Comparison of ENCODE assay signal across 17 cellular contexts in genomic region chr2:127095367-127095641, GRCh38. TPM values are rescaled to one million over a fixed set of nuclear protein-coding genes. Genes with fewer than 3 reads are reported as not detected.
DNase-seq lines count a peak whose midpoint lies in the region; ATAC-seq and TF ChIP-seq lines count a peak whose summit lies in the region.
"Had no signal": no experiment of that assay in that cellular context is flagged by ENCODE, and none has a peak within 500 bp of the region (broad histone marks: within the 10 kb centered on the region; RNA-seq: fewer than 3 reads in every experiment).

No MANE protein-coding gene starts in this region.

- no peak overlapping the region for H2BK5ac ChIP-seq in mesenchymal stem cell (ENCODE audit: low read depth, low read length, poor library complexity, severe bottlenecking)

- no peak for TF ChIP-seq CTCF in adrenal gland (IDR thresholded peaks at IDR 0.05)

- 66 to 94% (median 84%) methylated on average over 2 of the region's 2 CpGs for WGBS in adrenal gland, 4 donors
- 98% methylated on average over 2 of the region's 2 CpGs for WGBS in mesenchymal stem cell

- CTCF ChIA-PET in HEK293T (lab: Yijun Ruan, JAX): no interaction called here

- no peak overlapping the region for H2AFZ ChIP-seq in ACC112 (ENCODE audit: low read length, unreplicated experiment)
- H2AFZ ChIP-seq in mesenchymal stem cell (ENCODE audit: low read depth, low read length): no peak overlapping the region

- H3K9me3 ChIP-seq in adrenal gland (replicated peaks in 1 of 3) (no peaks in the 10 kb centered on the region), mesenchymal stem cell (ENCODE audit: control insufficient read depth, low read length) (no peaks in the 10 kb centered on the region), skeletal muscle tissue (ENCODE audit: control insufficient read depth in 3 of 3, low read length in 3 of 3) (no peaks in the 10 kb centered on the region)
- H3K9me3 ChIP-seq: thoracic aorta had no signal

- H3K27me3 ChIP-seq in ACC112 (ENCODE audit: insufficient read depth, low read length) (no peaks in the 10 kb centered on the region), adrenal gland (no peaks in the 10 kb centered on the region), mesenchymal stem cell (ENCODE audit: control insufficient read depth in 1 of 2, insufficient read depth in 1 of 2, low read length in 2 of 2) (no peaks in the 10 kb centered on the region), skeletal muscle tissue (ENCODE audit: control insufficient read depth in 3 of 3, insufficient read depth in 3 of 3, low read length in 3 of 3) (no peaks in the 10 kb centered on the region)

- no peak overlapping the region for H2BK15ac ChIP-seq in mesenchymal stem cell (ENCODE audit: low read depth, poor library complexity, severe bottlenecking)

- H2BK120ac ChIP-seq in mesenchymal stem cell (ENCODE audit: low read depth, low read length): no peak overlapping the region

- no peak for ATAC-seq in GM21576 (IDR thresholded peaks at IDR 0.05; ENCODE audit: unreplicated experiment)

- H4K91ac ChIP-seq in mesenchymal stem cell (ENCODE audit: low read length): peak overlapping the region; percentile 18

- H3K79me1 ChIP-seq in mesenchymal stem cell (replicated peaks; ENCODE audit: low read length, poor library complexity, severe bottlenecking): peaks cover 24% of the 10 kb centered on the region

- peak overlapping the region; percentile 14; the same call in 1 of the 2 replicates for H3K27ac ChIP-seq in ACC112 (ENCODE audit: low read depth, low read length)
- peak overlapping the region in 4 of 5 donors; percentile 23 to 89 (median 65) for H3K27ac ChIP-seq in adrenal gland
- no peak overlapping the region for H3K27ac ChIP-seq in mesenchymal stem cell (ENCODE audit: low read length, poor library complexity, severe bottlenecking)
- peak overlapping the region; percentile 95 for H3K27ac ChIP-seq in skeletal muscle tissue (ENCODE audit: low read depth, low read length)
- H3K27ac ChIP-seq: thoracic aorta had no signal

- H3K36me3 ChIP-seq in ACC112 (ENCODE audit: insufficient read depth, low read length) (no peaks in the 10 kb centered on the region), adrenal gland (replicated peaks in 1 of 2) (no peaks in the 10 kb centered on the region), mesenchymal stem cell (ENCODE audit: control insufficient read depth in 1 of 2, insufficient read depth in 2 of 2, low read depth in 1 of 2, low read length in 2 of 2) (peaks cover 8 to 16% of the 10 kb centered on the region in 2 experiments), skeletal muscle tissue (ENCODE audit: control insufficient read depth in 3 of 3, insufficient read depth in 3 of 3, low read length in 3 of 3) (peaks cover 0 to 5% (median 0%) of the 10 kb centered on the region in 3 donors)
- H3K36me3 ChIP-seq: thoracic aorta had no signal

- H3K4me2 ChIP-seq in mesenchymal stem cell (ENCODE audit: low read length, poor library complexity, severe bottlenecking): no peak overlapping the region

- H2AK5ac ChIP-seq in mesenchymal stem cell (ENCODE audit: low read length, severe bottlenecking): peak overlapping the region; percentile 41

- no peak overlapping the region for H2BK12ac ChIP-seq in mesenchymal stem cell (ENCODE audit: low read length in 2 of 2)

- no peak overlapping the region for H3K18ac ChIP-seq in mesenchymal stem cell (ENCODE audit: low read depth in 1 of 2, low read length in 2 of 2)

- intact Hi-C loops in adrenal gland (cut with DNase I): no loop called here

- peak overlapping the region in 1 of 2 experiments; percentile 76 for H3K14ac ChIP-seq in mesenchymal stem cell (ENCODE audit: low read length in 2 of 2)

- H3K4me3 ChIP-seq in ACC112 (ENCODE audit: low read depth, low read length) (no peak overlapping the region), adrenal gland (no peak overlapping the region), mesenchymal stem cell (ENCODE audit: insufficient read depth in 1 of 2, low read depth in 1 of 2, low read length in 2 of 2) (no peak overlapping the region), skeletal muscle tissue (ENCODE audit: low read length in 3 of 3) (peak overlapping the region in 2 of 3 donors; percentile 43 to 52)

- no peak overlapping the region for H4K8ac ChIP-seq in mesenchymal stem cell (ENCODE audit: low read length)

- peaks cover 88% of the 10 kb centered on the region for H3K79me2 ChIP-seq in ACC112 (ENCODE audit: control insufficient read depth, insufficient read depth, low read length, unreplicated experiment)

- no peak overlapping the region for H3K4ac ChIP-seq in mesenchymal stem cell (ENCODE audit: low read depth in 1 of 2, low read length in 2 of 2)

- H3K23ac ChIP-seq in mesenchymal stem cell (ENCODE audit: low read length in 2 of 2): no peak overlapping the region

- TF ChIP-seq POLR2A in adrenal gland (IDR thresholded peaks at IDR 0.05): no peak

- peak in 1 of 7 donors; percentile 17 for DNase-seq in adrenal gland
- DNase-seq in mesenchymal stem cell: no peak
- DNase-seq in activated effector memory CD4-positive, alpha-beta T cell treated with Interleukin-2 at 50 U/mL for 16 hours: no peak
- DNase-seq in HEK293T (ENCODE audit: extremely low spot score): no peak
- no peak for DNase-seq in NCI-H82 treated with DMSO at 0.1 percent for 48 hours (lab: John Stamatoyannopoulos, UW; ENCODE audit: unreplicated experiment)
- DNase-seq: activated CD4-positive, alpha-beta T cell treated with anti-CD3 and anti-CD28 coated beads, Interleukin-2, amount 50 U/mL, for 48 hours; activated naive CD4-positive, alpha-beta T cell treated with anti-CD3 and anti-CD28 coated beads, Interleukin-2, amount 10 ng/mL, durations not matched to agents 7 days and 5 days; Kasumi-1; NCI-H1105 treated with DMSO at 0.1 percent for 48 hours; NCI-H2171; NCI-H748 treated with DMSO at 0.1 percent for 48 hours; stimulated activated CD4-positive, alpha-beta T cell treated with anti-CD3 and anti-CD28 coated beads, Interleukin-4, amount 100 ng/mL, for 24 hours; SW 1271 had no signal

- H3K9ac ChIP-seq in mesenchymal stem cell (ENCODE audit: low read length) (peak overlapping the region; percentile 43), skeletal muscle tissue (ENCODE audit: low read depth in 1 of 3, low read length in 3 of 3) (peak overlapping the region; percentile 65 to 83 (median 75))

- POLR2A ChIA-PET in HEK293T (lab: Yijun Ruan, JAX): no interaction called here

- H3K4me1 ChIP-seq in ACC112 (ENCODE audit: control insufficient read depth, insufficient read depth, low read length, unreplicated experiment): peaks cover 37% of the 10 kb centered on the region
- peaks cover 60 to 65% of the 10 kb centered on the region in 2 donors for H3K4me1 ChIP-seq in adrenal gland (replicated peaks in 1 of 2)
- peaks cover 67% of the 10 kb centered on the region for H3K4me1 ChIP-seq in mesenchymal stem cell (ENCODE audit: control insufficient read depth, insufficient read depth, low read depth, low read length)
- H3K4me1 ChIP-seq in skeletal muscle tissue (ENCODE audit: control insufficient read depth in 3 of 3, insufficient read depth in 3 of 3, low read length in 3 of 3): peaks cover 92 to 97% (median 92%) of the 10 kb centered on the region in 3 donors

TF ChIP-seq in HEK293T, 16 proteins besides CTCF, POLR2A, EP300 and RAD21:
- TF ChIP-seq HDGF (IDR thresholded peaks at IDR 0.05; ENCODE audit: borderline replicate concordance) (no peak), PKNOX1 (IDR thresholded peaks at IDR 0.05) (no peak)

RNA-seq across cellular contexts. Expression of gene BIN1, which starts 11.7 kb away (rescaled TPM):
- total RNA-seq in adrenal gland (100 to 1,000 TPM in 7 of 8 donors, 10 to 100 TPM in 1; 84.0 to 207 (median 134) TPM), skeletal muscle tissue (597 TPM)
- 100 to 1,000 TPM in 1 of 3 donors, 10 to 100 TPM in 2; 80.3 to 113 (median 97.5) TPM for polyA plus RNA-seq in adrenal gland
- 61.3 TPM for polyA plus RNA-seq in mesenchymal stem cell (2013, experiment 1 of 2)
- polyA plus RNA-seq in mesenchymal stem cell (2013, experiment 2 of 2): 58.6 TPM

Comparison
In these comparisons a context has a peak if more than half of its experiments do, and no peak if none do; other contexts are left out.
1. H3K4me3 ChIP-seq: peak in skeletal muscle tissue (2 of 3); none in ACC112 (single experiment), adrenal gland (0 of 4) and mesenchymal stem cell (0 of 2).